In the genomic region with DNA sequence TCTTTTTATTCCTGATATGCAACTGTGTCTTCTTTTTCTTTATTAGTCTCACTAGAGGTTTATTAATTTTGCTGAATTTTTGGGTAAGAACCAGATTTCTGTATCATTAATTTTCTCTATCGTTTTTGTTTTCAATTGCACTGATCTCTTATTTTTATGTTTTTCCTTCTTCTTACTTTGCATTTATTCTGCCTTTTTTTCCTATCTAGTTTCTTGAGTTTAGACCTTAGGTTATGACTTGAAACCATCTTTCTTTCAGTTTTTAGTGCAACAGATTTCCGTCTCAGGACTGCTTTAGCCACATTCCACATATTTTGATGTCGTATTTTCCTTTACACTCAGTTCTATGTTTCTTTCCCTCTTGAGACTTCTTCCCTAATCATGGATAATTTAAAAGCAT, we compare ENCODE assay signal across 19 cellular contexts. TPM values are rescaled to one million over a fixed set of nuclear protein-coding genes. Genes with fewer than 3 reads are reported as not detected.
DNase-seq lines count a peak whose midpoint lies in the region; ATAC-seq and TF ChIP-seq lines count a peak whose summit lies in the region.
"Had no signal": no experiment of that assay in that cellular context is flagged by ENCODE, and none has a peak within 500 bp of the region (broad histone marks: within the 10 kb centered on the region; RNA-seq: fewer than 3 reads in every experiment).

No MANE protein-coding gene starts in this region.

- no peak for TF ChIP-seq CTCF in nephron progenitor cell (IDR thresholded peaks at IDR 0.05)

- DNase-seq in activated T-cell treated with anti-CD3 and anti-CD28 coated beads, Interleukin-2, amount 50 U/mL, for 72 hours = no peak
- no peak for DNase-seq in activated T-cell treated with anti-CD3 and anti-CD28 coated beads, Interleukin-2, amount 50 U/mL, for 4 hours
- DNase-seq in stimulated activated naive CD8-positive, alpha-beta T cell treated with anti-CD3 and anti-CD28 coated beads, Interleukin-15, amount 100 ng/mL, for 72 hours = no peak
- DNase-seq in nephron progenitor cell = no peak
- DNase-seq in DMS 273 treated with DMSO at 0.1 percent for 48 hours (lab: John Stamatoyannopoulos, UW) = no peak
- DNase-seq: 8988T; Calu3; CD8-positive, alpha-beta T cell; DMS53; DND-41; EL; GOT3; H7; HFFc6 had no signal

- no peaks in the 10 kb centered on the region for H3K9me3 Mint-ChIP-seq in activated T-cell treated with anti-CD3 and anti-CD28 coated beads, Interleukin-2, amount 50 U/mL, for 72 hours
- H3K9me3 Mint-ChIP-seq in activated T-cell treated with anti-CD3 and anti-CD28 coated beads, Interleukin-2, amount 50 U/mL, for 4 hours = no peaks in the 10 kb centered on the region
- no peaks in the 10 kb centered on the region for H3K9me3 Mint-ChIP-seq in stimulated activated naive CD8-positive, alpha-beta T cell treated with anti-CD3 and anti-CD28 coated beads, Interleukin-15, Interleukin-2, amounts not matched to agents 100 ng/mL and 50 ng/mL, for 24 hours
- no peaks in the 10 kb centered on the region for H3K9me3 Mint-ChIP-seq in stimulated activated naive CD8-positive, alpha-beta T cell treated with anti-CD3 and anti-CD28 coated beads, Interleukin-15, amount 100 ng/mL, for 72 hours
- no peaks in the 10 kb centered on the region for H3K9me3 Mint-ChIP-seq in nephron progenitor cell
- H3K9me3 Mint-ChIP-seq: CD14-positive monocyte; CD8-positive, alpha-beta T cell; HFFc6 had no signal

- no peak overlapping the region for H3K4me3 Mint-ChIP-seq in activated T-cell treated with anti-CD3 and anti-CD28 coated beads, Interleukin-2, amount 50 U/mL, for 72 hours
- H3K4me3 Mint-ChIP-seq in activated T-cell treated with anti-CD3 and anti-CD28 coated beads, Interleukin-2, amount 50 U/mL, for 4 hours = no peak overlapping the region
- no peak overlapping the region for H3K4me3 Mint-ChIP-seq in stimulated activated naive CD8-positive, alpha-beta T cell treated with anti-CD3 and anti-CD28 coated beads, Interleukin-15, Interleukin-2, amounts not matched to agents 100 ng/mL and 50 ng/mL, for 24 hours
- no peak overlapping the region for H3K4me3 Mint-ChIP-seq in stimulated activated naive CD8-positive, alpha-beta T cell treated with anti-CD3 and anti-CD28 coated beads, Interleukin-15, amount 100 ng/mL, for 72 hours
- H3K4me3 Mint-ChIP-seq in nephron progenitor cell = no peak overlapping the region
- H3K4me3 Mint-ChIP-seq: CD14-positive monocyte; CD8-positive, alpha-beta T cell; HFFc6 had no signal

- peak overlapping the region; percentile 27 for H3K27ac Mint-ChIP-seq in activated T-cell treated with anti-CD3 and anti-CD28 coated beads, Interleukin-2, amount 50 U/mL, for 72 hours
- H3K27ac Mint-ChIP-seq in stimulated activated naive CD8-positive, alpha-beta T cell treated with anti-CD3 and anti-CD28 coated beads, Interleukin-15, Interleukin-2, amounts not matched to agents 100 ng/mL and 50 ng/mL, for 24 hours = peak overlapping the region; percentile 27
- no peak overlapping the region for H3K27ac Mint-ChIP-seq in stimulated activated naive CD8-positive, alpha-beta T cell treated with anti-CD3 and anti-CD28 coated beads, Interleukin-15, amount 100 ng/mL, for 72 hours
- peak overlapping the region; percentile 34 for H3K27ac Mint-ChIP-seq in nephron progenitor cell
- H3K27ac Mint-ChIP-seq: CD14-positive monocyte; CD8-positive, alpha-beta T cell; HFFc6 had no signal

- no peaks in the 10 kb centered on the region for H3K4me1 Mint-ChIP-seq in activated T-cell treated with anti-CD3 and anti-CD28 coated beads, Interleukin-2, amount 50 U/mL, for 72 hours (ENCODE audit: low read depth)
- no peaks in the 10 kb centered on the region for H3K4me1 Mint-ChIP-seq in activated T-cell treated with anti-CD3 and anti-CD28 coated beads, Interleukin-2, amount 50 U/mL, for 4 hours (ENCODE audit: low read depth)
- H3K4me1 Mint-ChIP-seq in stimulated activated naive CD8-positive, alpha-beta T cell treated with anti-CD3 and anti-CD28 coated beads, Interleukin-15, Interleukin-2, amounts not matched to agents 100 ng/mL and 50 ng/mL, for 24 hours (ENCODE audit: low read depth) = no peaks in the 10 kb centered on the region
- H3K4me1 Mint-ChIP-seq in stimulated activated naive CD8-positive, alpha-beta T cell treated with anti-CD3 and anti-CD28 coated beads, Interleukin-15, amount 100 ng/mL, for 72 hours = no peaks in the 10 kb centered on the region
- peaks cover 6% of the 10 kb centered on the region for H3K4me1 Mint-ChIP-seq in nephron progenitor cell
- H3K4me1 Mint-ChIP-seq: CD14-positive monocyte had no signal

- no peaks in the 10 kb centered on the region for H3K27me3 Mint-ChIP-seq in activated T-cell treated with anti-CD3 and anti-CD28 coated beads, Interleukin-2, amount 50 U/mL, for 72 hours (ENCODE audit: low read depth)
- H3K27me3 Mint-ChIP-seq in activated T-cell treated with anti-CD3 and anti-CD28 coated beads, Interleukin-2, amount 50 U/mL, for 4 hours (ENCODE audit: low read depth) = no peaks in the 10 kb centered on the region
- H3K27me3 Mint-ChIP-seq in stimulated activated naive CD8-positive, alpha-beta T cell treated with anti-CD3 and anti-CD28 coated beads, Interleukin-15, Interleukin-2, amounts not matched to agents 100 ng/mL and 50 ng/mL, for 24 hours = no peaks in the 10 kb centered on the region
- H3K27me3 Mint-ChIP-seq in stimulated activated naive CD8-positive, alpha-beta T cell treated with anti-CD3 and anti-CD28 coated beads, Interleukin-15, amount 100 ng/mL, for 72 hours = no peaks in the 10 kb centered on the region
- H3K27me3 Mint-ChIP-seq in nephron progenitor cell (ENCODE audit: low read depth, poor library complexity) = no peaks in the 10 kb centered on the region

- no peak for ATAC-seq in activated T-cell treated with anti-CD3 and anti-CD28 coated beads, Interleukin-2, amount 50 U/mL, for 72 hours (replicated peaks in 1 of 2)
- ATAC-seq in activated T-cell treated with anti-CD3 and anti-CD28 coated beads, Interleukin-2, amount 50 U/mL, for 4 hours = no peak
- no peak for ATAC-seq in stimulated activated naive CD8-positive, alpha-beta T cell treated with anti-CD3 and anti-CD28 coated beads, Interleukin-15, amount 100 ng/mL, for 72 hours
- no peak for ATAC-seq in HG03520 (IDR thresholded peaks at IDR 0.05; ENCODE audit: unreplicated experiment)
- ATAC-seq: CD8-positive, alpha-beta T cell; GM12878; HCT116 had no signal

- peaks cover 23 to 79% of the 10 kb centered on the region in 2 donors for H3K36me3 Mint-ChIP-seq in activated T-cell treated with anti-CD3 and anti-CD28 coated beads, Interleukin-2, amount 50 U/mL, for 72 hours (ENCODE audit: insufficient read depth in 2 of 2)
- H3K36me3 Mint-ChIP-seq in activated T-cell treated with anti-CD3 and anti-CD28 coated beads, Interleukin-2, amount 50 U/mL, for 4 hours (ENCODE audit: insufficient read depth) = peaks cover 66% of the 10 kb centered on the region
- peaks cover 92% of the 10 kb centered on the region for H3K36me3 Mint-ChIP-seq in stimulated activated naive CD8-positive, alpha-beta T cell treated with anti-CD3 and anti-CD28 coated beads, Interleukin-15, Interleukin-2, amounts not matched to agents 100 ng/mL and 50 ng/mL, for 24 hours (ENCODE audit: low read depth)
- H3K36me3 Mint-ChIP-seq in nephron progenitor cell (ENCODE audit: low read depth) = peaks cover 90% of the 10 kb centered on the region

RNA-seq across cellular contexts. Expression of gene IARS1, which starts 56.6 kb away (rescaled TPM):
- 100 to 1,000 TPM; 324 to 356 TPM for total RNA-seq in activated T-cell treated with anti-CD3 and anti-CD28 coated beads, Interleukin-2, amount 50 U/mL, for 72 hours
- total RNA-seq in activated T-cell treated with anti-CD3 and anti-CD28 coated beads, Interleukin-2, amount 50 U/mL, for 4 hours = 100 to 1,000 TPM; 249 to 272 (median 268) TPM

Comparison
In these comparisons a context has a peak if more than half of its experiments do, and no peak if none do; other contexts are left out.
1. H3K27ac Mint-ChIP-seq: peak in activated T-cell treated with anti-CD3 and anti-CD28 coated beads, Interleukin-2, amount 50 U/mL, for 72 hours (single experiment), stimulated activated naive CD8-positive, alpha-beta T cell treated with anti-CD3 and anti-CD28 coated beads, Interleukin-15, Interleukin-2, amounts not matched to agents 100 ng/mL and 50 ng/mL, for 24 hours (single experiment) and nephron progenitor cell (single experiment); none in stimulated activated naive CD8-positive, alpha-beta T cell treated with anti-CD3 and anti-CD28 coated beads, Interleukin-15, amount 100 ng/mL, for 72 hours (0 of 2).